ENCODE assay signal across 8 cellular contexts in genomic region chr20:44911264-44911921, GRCh38. TPM values are rescaled to one million over a fixed set of nuclear protein-coding genes. Genes with fewer than 3 reads are reported as not detected.
A peak's percentile ranks its signal among the peaks of the same experiment; 100 is the strongest.
DNase-seq lines count a peak whose midpoint lies in the region; ATAC-seq and TF ChIP-seq lines count a peak whose summit lies in the region.

No MANE protein-coding gene starts in this region.

- WGBS in heart right ventricle, 2 donors = 67 to 69% methylated on average over 21 of the region's 21 CpGs

- H3K36me3 ChIP-seq in heart right ventricle = peaks cover 0 to 44% (median 15%) of the 10 kb centered on the region in 9 donors
- H3K36me3 ChIP-seq in right atrium auricular region = peaks cover 16% of the 10 kb centered on the region

- H3K27ac ChIP-seq in heart right ventricle = no peak overlapping the region
- H3K27ac ChIP-seq in right atrium auricular region = no peak overlapping the region

- TF ChIP-seq CTCF in heart right ventricle (IDR thresholded peaks at IDR 0.05) (peak in 5 of 9 donors; percentile 12 to 42 (median 31)), right atrium auricular region (IDR thresholded peaks at IDR 0.05) (peak in 1 of 2 donors; percentile 34)

- H3K4me3 ChIP-seq in heart right ventricle (no peak overlapping the region), right atrium auricular region (no peak overlapping the region)

- intact Hi-C loops in heart right ventricle (cut with DNase I) = no loop called here

- peaks cover 0 to 20% (median 12%) of the 10 kb centered on the region in 9 donors for H3K4me1 ChIP-seq in heart right ventricle
- peaks cover 0 to 18% of the 10 kb centered on the region in 2 donors for H3K4me1 ChIP-seq in right atrium auricular region

- DNase-seq in heart right ventricle (peak in 1 of 2 donors; percentile 19), right atrium auricular region (ENCODE audit: low spot score) (no peak), NCI-H2227 treated with DMSO at 0.1 percent for 48 hours (lab: John Stamatoyannopoulos, UW) (peak; percentile 11), fibroblast of peridontal ligament (ENCODE audit: extremely low read depth) (peak; percentile 46), NCI-H446 treated with DMSO at 0.1 percent for 48 hours (lab: John Stamatoyannopoulos, UW) (no peak), mesenteric fat pad (ENCODE audit: low spot score) (no peak)
- DNase-seq in activated CD8-positive, alpha-beta memory T cell treated with anti-CD3 and anti-CD28 coated beads for 24 hours = peak; percentile 71
- peak; percentile 38 for DNase-seq in stimulated activated CD4-positive, alpha-beta T cell treated with anti-CD3 and anti-CD28 coated beads, Interleukin-12 subunit alpha, Interleukin-12 subunit beta, amount 100 ng/mL, for 4 hours

- ATAC-seq in heart right ventricle = no peak

- H3K9me3 ChIP-seq in heart right ventricle (no peaks in the 10 kb centered on the region), right atrium auricular region (no peaks in the 10 kb centered on the region)

- H3K27me3 ChIP-seq in heart right ventricle (no peaks in the 10 kb centered on the region), right atrium auricular region (no peaks in the 10 kb centered on the region)

RNA-seq across cellular contexts. Expression of gene PABPC1L, which starts 1.5 kb away (rescaled TPM):
- total RNA-seq in heart right ventricle = 1 to 10 TPM in 9 of 10 donors, under 1 TPM in 1; 0.89 to 3.4 (median 1.8) TPM
- 10 to 100 TPM in 1 of 2 donors, 1 to 10 TPM in 1; 2.6 to 14.3 TPM for polyA plus RNA-seq in heart right ventricle
- 1 to 10 TPM; 1.5 to 2.3 TPM for total RNA-seq in right atrium auricular region
- 10.1 TPM for total RNA-seq in mesenteric fat pad

RNA-seq across cellular contexts. Expression of gene YWHAB, which starts 25.9 kb away (rescaled TPM):
- total RNA-seq in heart right ventricle (100 to 1,000 TPM in 8 of 10 donors, 10 to 100 TPM in 2; 89.1 to 130 (median 116) TPM), right atrium auricular region (10 to 100 TPM; 75.9 to 78.5 TPM), mesenteric fat pad (182 TPM)
- polyA plus RNA-seq in heart right ventricle = 10 to 100 TPM; 37.9 to 96.7 TPM

RNA-seq across cellular contexts. Expression of gene TOMM34, which starts 48.8 kb away (rescaled TPM):
- total RNA-seq in heart right ventricle = 10 to 100 TPM in 5 of 10 donors, 1 to 10 TPM in 5; 7.8 to 15.8 (median 10.3) TPM
- 10 to 100 TPM in 1 of 2 donors, 1 to 10 TPM in 1; 3.4 to 21.2 TPM for polyA plus RNA-seq in heart right ventricle
- 10 to 100 TPM; 10.6 to 17.0 TPM for total RNA-seq in right atrium auricular region
- 9.1 TPM for total RNA-seq in mesenteric fat pad

RNA-seq across cellular contexts. Expression of gene STK4, which starts 54.9 kb away (rescaled TPM):
- total RNA-seq in heart right ventricle = 10 to 100 TPM in 2 of 10 donors, 1 to 10 TPM in 8; 7.7 to 18.1 (median 8.2) TPM
- polyA plus RNA-seq in heart right ventricle = 1 to 10 TPM; 3.7 to 4.8 TPM
- total RNA-seq in right atrium auricular region = 10 to 100 TPM in 1 of 2 donors, 1 to 10 TPM in 1; 7.3 to 12.6 TPM
- 34.4 TPM for total RNA-seq in mesenteric fat pad

Comparison
In these comparisons a context has a peak if more than half of its experiments do, and no peak if none do; other contexts are left out.
1. DNase-seq: peak in NCI-H2227 treated with DMSO at 0.1 percent for 48 hours (single experiment), activated CD8-positive, alpha-beta memory T cell treated with anti-CD3 and anti-CD28 coated beads for 24 hours (single experiment), fibroblast of peridontal ligament (single experiment) and stimulated activated CD4-positive, alpha-beta T cell treated with anti-CD3 and anti-CD28 coated beads, Interleukin-12 subunit alpha, Interleukin-12 subunit beta, amount 100 ng/mL, for 4 hours (single experiment); none in right atrium auricular region (single experiment), NCI-H446 treated with DMSO at 0.1 percent for 48 hours (single experiment) and mesenteric fat pad (single experiment).